Comparison of ENCODE assay signal across 13 cellular contexts in the genomic region with DNA sequence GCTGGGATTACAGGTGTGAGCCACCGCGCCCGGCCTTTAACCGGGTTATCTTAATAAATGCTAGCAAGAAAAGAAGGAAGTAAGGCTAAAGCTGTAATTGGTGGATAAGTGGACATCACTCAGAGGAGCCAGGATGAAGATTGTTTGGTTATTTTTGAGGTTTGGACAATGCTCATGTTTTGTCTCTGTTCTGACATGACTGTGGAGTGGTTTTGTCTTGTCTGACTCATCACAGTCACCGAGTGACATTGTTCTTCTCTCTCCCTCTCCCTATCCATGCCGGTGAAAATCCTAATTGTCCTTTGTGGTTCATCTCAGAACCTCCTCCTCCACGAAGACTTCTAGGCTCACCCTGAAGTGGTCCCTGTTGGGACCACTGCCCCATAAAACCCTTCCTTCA.
"Had no signal": no experiment of that assay in that cellular context is flagged by ENCODE, and none has a peak within 500 bp of the region (broad histone marks: within the 10 kb centered on the region; RNA-seq: fewer than 3 reads in every experiment).

No MANE protein-coding gene starts in this region.

- H3K4me3 Mint-ChIP-seq: activated CD8-positive, alpha-beta T cell treated with anti-CD3 and anti-CD28 coated beads, Interleukin-2, amount 10 ng/mL, durations not matched to agents 7 days and 5 days; activated T-helper 1 cell treated with anti-CD3 and anti-CD28 coated beads, Interleukin-12 subunit alpha, Interleukin-12 subunit beta, Interleukin-2, Interleukin-4 antibody, amounts not matched to agents 30 ng/mL and 10 ng/mL and 1 ng/mL, durations not matched to agents 14 hours and 24 hours and 36 hours; neural progenitor cell had no signal

- ATAC-seq: activated CD8-positive, alpha-beta T cell treated with anti-CD3 and anti-CD28 coated beads, Interleukin-2, amount 10 ng/mL, durations not matched to agents 7 days and 5 days; gastrocnemius medialis had no signal

- DNase-seq: activated CD4-positive, alpha-beta T cell treated with anti-CD3 and anti-CD28 coated beads for 48 hours; activated CD8-positive, alpha-beta T cell treated with anti-CD3 and anti-CD28 coated beads, Interleukin-2, amount 10 ng/mL, durations not matched to agents 7 days and 5 days; activated naive CD4-positive, alpha-beta T cell treated with Interleukin-2 at 50 U/mL for 16 hours; cortex of kidney; effector CD8-positive, alpha-beta T cell; gastrocnemius medialis; kidney; midbrain; ovary; stimulated activated CD4-positive, alpha-beta T cell treated with anti-CD3 and anti-CD28 coated beads, Interleukin-12 subunit alpha, Interleukin-12 subunit beta, amount 100 ng/mL, for 4 hours; stimulated activated CD4-positive, alpha-beta T cell treated with anti-CD3 and anti-CD28 coated beads, Interleukin-4, amount 100 ng/mL, for 4 hours had no signal

- H3K4me1 Mint-ChIP-seq: neural progenitor cell had no signal

- H3K36me3 Mint-ChIP-seq: neural progenitor cell had no signal

- H3K27ac Mint-ChIP-seq: activated CD8-positive, alpha-beta T cell treated with anti-CD3 and anti-CD28 coated beads, Interleukin-2, amount 10 ng/mL, durations not matched to agents 7 days and 5 days; activated T-helper 1 cell treated with anti-CD3 and anti-CD28 coated beads, Interleukin-12 subunit alpha, Interleukin-12 subunit beta, Interleukin-2, Interleukin-4 antibody, amounts not matched to agents 30 ng/mL and 10 ng/mL and 1 ng/mL, durations not matched to agents 14 hours and 24 hours and 36 hours; neural progenitor cell had no signal
